In the genomic region with DNA sequence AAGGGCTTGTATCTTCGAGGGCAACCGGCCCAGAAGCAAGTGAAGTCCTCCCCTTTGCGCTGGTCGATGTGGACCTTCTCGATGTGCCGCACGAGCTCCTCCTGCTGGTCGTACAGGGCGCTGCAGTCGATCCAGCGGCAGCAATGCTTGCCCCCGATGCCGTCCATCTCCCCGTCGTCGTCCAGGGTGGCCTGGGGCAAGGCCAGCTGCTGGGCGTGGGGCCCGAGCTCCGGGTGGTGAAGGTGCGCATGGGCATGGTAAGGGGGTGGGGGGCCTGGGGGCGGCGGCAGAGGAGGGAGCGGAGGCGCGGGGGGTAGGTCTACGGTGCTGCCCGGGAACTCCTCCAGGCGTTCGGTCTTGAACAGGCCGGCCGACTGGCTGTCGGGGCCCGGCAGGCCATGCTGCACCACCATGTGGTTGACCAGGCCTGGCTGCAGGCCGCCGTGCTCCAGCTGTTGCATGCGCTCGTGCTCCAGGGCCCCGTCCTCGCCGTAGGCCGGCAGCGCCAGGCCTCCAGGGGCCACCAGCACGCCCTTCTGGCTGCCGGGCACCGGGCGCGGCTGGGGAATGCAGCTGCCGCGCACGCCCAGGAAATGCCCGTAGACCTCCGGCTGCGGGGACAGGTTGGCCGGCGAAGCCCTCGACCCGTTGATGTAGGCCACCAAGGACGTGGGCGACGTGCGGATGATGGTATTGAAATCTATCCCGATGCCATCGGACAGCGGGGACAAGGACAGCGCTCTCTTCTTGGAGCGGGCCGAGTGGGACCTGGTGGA, we compare ENCODE assay signal across 8 cellular contexts.
DNase-seq lines count a peak whose midpoint lies in the region; ATAC-seq and TF ChIP-seq lines count a peak whose summit lies in the region.

No MANE protein-coding gene starts in this region.

- no peak overlapping the region for H3K4me3 Mint-ChIP-seq in CD4-positive, alpha-beta memory T cell
- H3K4me3 Mint-ChIP-seq in activated CD8-positive, alpha-beta T cell treated with anti-CD3 and anti-CD28 coated beads for 36 hours = no peak overlapping the region

- WGBS in gastroesophageal sphincter (ENCODE audit: low coverage in 1 of 2), 2 donors = 81 to 97% methylated on average over 5 to 6 of the region's 67 CpGs

- TF ChIP-seq CTCF in activated CD8-positive, alpha-beta T cell treated with anti-CD3 and anti-CD28 coated beads for 36 hours (IDR thresholded peaks at IDR 0.05) = peak; percentile 54
- TF ChIP-seq CTCF in gastroesophageal sphincter (IDR thresholded peaks at IDR 0.05) = peak in 2 of 4 experiments; percentile 20 to 43

- H3K4me1 ChIP-seq in CD4-positive, alpha-beta memory T cell (ENCODE audit: insufficient read depth, low read length) = no peaks in the 10 kb centered on the region
- peaks cover 16 to 64% (median 25%) of the 10 kb centered on the region in 3 donors for H3K4me1 ChIP-seq in gastroesophageal sphincter

- CTCF ChIA-PET in CD4-positive, alpha-beta memory T cell (lab: Charles Lee; ENCODE audit: partially characterized antibody) = interaction anchor here (0.5 to 1.7 kb wide), 7 partner anchors 9 to 877 kb away, joined by 3 to 9 read pairs (median 4); no protein-coding TSS in a partner anchor
- CTCF ChIA-PET in activated CD8-positive, alpha-beta T cell treated with anti-CD3 and anti-CD28 coated beads for 36 hours (lab: Charles Lee) = interaction anchor here (1.1 to 1.6 kb wide), 9 partner anchors 9 to 650 kb away, joined by 3 to 9 read pairs (median 4); no protein-coding TSS in a partner anchor

- H3K27ac Mint-ChIP-seq in CD4-positive, alpha-beta memory T cell = peak overlapping the region in 1 of 7 donors; percentile 31
- no peak overlapping the region for H3K27ac Mint-ChIP-seq in activated CD8-positive, alpha-beta T cell treated with anti-CD3 and anti-CD28 coated beads for 36 hours

- no peaks in the 10 kb centered on the region for H3K36me3 Mint-ChIP-seq in CD4-positive, alpha-beta memory T cell
- no peaks in the 10 kb centered on the region for H3K36me3 Mint-ChIP-seq in activated CD8-positive, alpha-beta T cell treated with anti-CD3 and anti-CD28 coated beads for 36 hours (ENCODE audit: low read depth)

- POLR2A ChIA-PET in CD4-positive, alpha-beta memory T cell (lab: Charles Lee; ENCODE audit: partially characterized antibody) = no interaction called here
- POLR2A ChIA-PET in activated CD8-positive, alpha-beta T cell treated with anti-CD3 and anti-CD28 coated beads for 36 hours (lab: Charles Lee) = no interaction called here

- no peaks in the 10 kb centered on the region for H3K36me3 ChIP-seq in CD4-positive, alpha-beta memory T cell (ENCODE audit: insufficient read depth, low read length)
- H3K36me3 ChIP-seq in gastroesophageal sphincter = peaks cover 0 to 8% of the 10 kb centered on the region in 2 donors

- intact Hi-C loops in CD4-positive, alpha-beta memory T cell (cut with micrococcal nuclease) = loop anchor here (2.0 to 5.0 kb wide), 2 partner anchors 877 to 1261 kb away; no protein-coding TSS in a partner anchor
- intact Hi-C loops in activated CD8-positive, alpha-beta T cell treated with anti-CD3 and anti-CD28 coated beads for 36 hours (cut with micrococcal nuclease) = no loop called here

- no peaks in the 10 kb centered on the region for H3K9me3 ChIP-seq in CD4-positive, alpha-beta memory T cell (ENCODE audit: control insufficient read depth in 1 of 2, low read length in 2 of 2)
- no peaks in the 10 kb centered on the region for H3K9me3 ChIP-seq in gastroesophageal sphincter

- no peak overlapping the region for H3K27ac ChIP-seq in CD4-positive, alpha-beta memory T cell (ENCODE audit: low read depth, low read length)
- H3K27ac ChIP-seq in gastroesophageal sphincter = peak overlapping the region; percentile 62 to 82 (median 72)

- no peak for TF ChIP-seq EP300 in gastroesophageal sphincter (IDR thresholded peaks at IDR 0.05)

- TF ChIP-seq POLR2A in gastroesophageal sphincter (IDR thresholded peaks at IDR 0.05) = no peak

- no peaks in the 10 kb centered on the region for H3K27me3 ChIP-seq in CD4-positive, alpha-beta memory T cell (ENCODE audit: insufficient read depth, low read length)
- no peaks in the 10 kb centered on the region for H3K27me3 ChIP-seq in gastroesophageal sphincter

- no peaks in the 10 kb centered on the region for H3K27me3 Mint-ChIP-seq in CD4-positive, alpha-beta memory T cell
- peaks cover 1% of the 10 kb centered on the region for H3K27me3 Mint-ChIP-seq in activated CD8-positive, alpha-beta T cell treated with anti-CD3 and anti-CD28 coated beads for 36 hours

- DNase-seq in CD4-positive, alpha-beta memory T cell = peak in 4 of 5 donors; percentile 12 to 35 (median 22)
- peak; percentile 54 for DNase-seq in activated CD8-positive, alpha-beta T cell treated with anti-CD3 and anti-CD28 coated beads for 36 hours
- DNase-seq in stimulated activated CD4-positive, alpha-beta T cell treated with anti-CD3 and anti-CD28 coated beads, TNF-alpha, amount 100 ng/mL, for 48 hours (ENCODE audit: low read depth in 3 of 3) = peak; percentile 7 to 44 (median 23)
- DNase-seq in cerebellar nuclear complex (lab: John Stamatoyannopoulos, UW) = no peak
- no peak for DNase-seq in SIG-M5 treated with dmso at 0.1 percent for 504 hours (lab: John Stamatoyannopoulos, UW; ENCODE audit: unreplicated experiment)

- H3K4me3 ChIP-seq in CD4-positive, alpha-beta memory T cell (ENCODE audit: low read length in 2 of 2) = no peak overlapping the region
- no peak overlapping the region for H3K4me3 ChIP-seq in gastroesophageal sphincter

- peaks cover 0 to 3% (median under 1%) of the 10 kb centered on the region in 4 donors for H3K4me1 Mint-ChIP-seq in CD4-positive, alpha-beta memory T cell
- no peaks in the 10 kb centered on the region for H3K4me1 Mint-ChIP-seq in activated CD8-positive, alpha-beta T cell treated with anti-CD3 and anti-CD28 coated beads for 36 hours (ENCODE audit: low read depth)

- no peaks in the 10 kb centered on the region for H3K9me3 Mint-ChIP-seq in CD4-positive, alpha-beta memory T cell
- no peaks in the 10 kb centered on the region for H3K9me3 Mint-ChIP-seq in activated CD8-positive, alpha-beta T cell treated with anti-CD3 and anti-CD28 coated beads for 36 hours

- ATAC-seq in HG03159 (IDR thresholded peaks at IDR 0.05; ENCODE audit: unreplicated experiment) = peak; percentile 75
- peak; percentile 62 for ATAC-seq in activated CD8-positive, alpha-beta T cell treated with anti-CD3 and anti-CD28 coated beads for 36 hours
- no peak for ATAC-seq in gastroesophageal sphincter
- ATAC-seq in GM21360 (IDR thresholded peaks at IDR 0.05; ENCODE audit: unreplicated experiment) = no peak

Comparison
In these comparisons a context has a peak if more than half of its experiments do, and no peak if none do; other contexts are left out.
1. DNase-seq: peak in CD4-positive, alpha-beta memory T cell (4 of 5), activated CD8-positive, alpha-beta T cell treated with anti-CD3 and anti-CD28 coated beads for 36 hours (single experiment) and stimulated activated CD4-positive, alpha-beta T cell treated with anti-CD3 and anti-CD28 coated beads, TNF-alpha, amount 100 ng/mL, for 48 hours (3 of 3); none in cerebellar nuclear complex (0 of 2) and SIG-M5 treated with dmso at 0.1 percent for 504 hours (single experiment).
2. ATAC-seq: peak in HG03159 (single experiment) and activated CD8-positive, alpha-beta T cell treated with anti-CD3 and anti-CD28 coated beads for 36 hours (single experiment); none in gastroesophageal sphincter (single experiment) and GM21360 (single experiment).